19 cellular contexts compared by ENCODE assay signal in the genomic region with DNA sequence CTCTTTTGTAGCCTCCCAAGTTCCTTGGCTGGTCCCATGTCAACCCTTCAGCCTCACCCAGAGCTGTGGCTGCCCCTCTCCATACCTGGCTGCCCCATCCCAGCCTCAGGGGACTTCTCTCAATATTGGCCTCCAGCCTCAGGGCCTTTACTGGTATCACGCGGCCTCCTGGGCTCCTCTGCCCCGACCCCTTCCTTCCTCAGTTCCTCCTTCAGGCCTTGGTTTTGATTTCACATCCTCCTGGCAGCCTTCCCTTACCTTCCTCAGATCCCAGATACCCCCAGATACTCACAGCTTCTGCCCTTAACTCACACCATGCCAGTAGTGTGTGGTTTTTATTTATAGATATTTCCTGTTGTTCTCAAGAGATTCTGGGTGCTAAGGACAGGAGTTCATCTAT. TPM values are rescaled to one million over a fixed set of nuclear protein-coding genes. Genes with fewer than 3 reads are reported as not detected.
DNase-seq lines count a peak whose midpoint lies in the region; ATAC-seq and TF ChIP-seq lines count a peak whose summit lies in the region.
"Had no signal": no experiment of that assay in that cellular context is flagged by ENCODE, and none has a peak within 500 bp of the region (broad histone marks: within the 10 kb centered on the region; RNA-seq: fewer than 3 reads in every experiment).

No MANE protein-coding gene starts in this region.

- H3K27me3 ChIP-seq in BLaER1 treated with 17β-estradiol and CSF1 and Interleukin-3, amounts not matched to agents 10 nM and 100 nM = no peaks in the 10 kb centered on the region
- no peaks in the 10 kb centered on the region for H3K27me3 ChIP-seq in naive thymus-derived CD4-positive, alpha-beta T cell (ENCODE audit: control insufficient read depth in 2 of 2, insufficient read depth in 2 of 2, low read length in 2 of 2)
- H3K27me3 ChIP-seq in H9 (ENCODE audit: insufficient read depth, low read length) = no peaks in the 10 kb centered on the region
- H3K27me3 ChIP-seq: ovary, upper lobe of left lung had no signal

- H3K36me3 Mint-ChIP-seq in activated CD8-positive, alpha-beta T cell treated with anti-CD3 and anti-CD28 coated beads, Interleukin-2, amount 10 ng/mL, durations not matched to agents 7 days and 5 days (ENCODE audit: low read depth) = peaks cover 73% of the 10 kb centered on the region
- H3K36me3 Mint-ChIP-seq in naive thymus-derived CD4-positive, alpha-beta T cell = peaks cover 5 to 54% (median 35%) of the 10 kb centered on the region in 5 donors
- H3K36me3 Mint-ChIP-seq in H9 (ENCODE audit: insufficient read depth in 1 of 3, low read depth in 3 of 3) = peaks cover 72 to 95% (median 87%) of the 10 kb centered on the region in 3 experiments

- peak overlapping the region in 4 of 10 experiments; percentile 14 to 49 (median 31); a peak in 5 of 20 replicates for H3K4me3 ChIP-seq in BLaER1 treated with 17β-estradiol and CSF1 and Interleukin-3, amounts not matched to agents 10 nM and 100 nM
- no peak overlapping the region for H3K4me3 ChIP-seq in naive thymus-derived CD4-positive, alpha-beta T cell (ENCODE audit: low read length)
- H3K4me3 ChIP-seq: ovary, upper lobe of left lung had no signal

- no peaks in the 10 kb centered on the region for H3K23me2 ChIP-seq in H9 (ENCODE audit: insufficient read length, low read depth, low read length, poor library complexity, severe bottlenecking)

- H2AK5ac ChIP-seq in H9 (ENCODE audit: insufficient read length, low read length) = no peak overlapping the region

- intact Hi-C loops in naive thymus-derived CD4-positive, alpha-beta T cell (cut with micrococcal nuclease) = no loop called here

- H3K4ac ChIP-seq in H9 (ENCODE audit: low read depth, low read length) = no peak overlapping the region

- peaks cover 87 to 99% (median 93%) of the 10 kb centered on the region in 11 experiments for H3K36me3 ChIP-seq in BLaER1 treated with 17β-estradiol and CSF1 and Interleukin-3, amounts not matched to agents 10 nM and 100 nM
- peaks cover 21 to 72% (median 49%) of the 10 kb centered on the region in 3 experiments for H3K36me3 ChIP-seq in naive thymus-derived CD4-positive, alpha-beta T cell (ENCODE audit: control insufficient read depth in 2 of 3, insufficient read depth in 3 of 3, low read length in 3 of 3)

- H2BK20ac ChIP-seq in H9 (ENCODE audit: low read depth, low read length, poor library complexity, severe bottlenecking) = no peak overlapping the region

- H3K4me2 ChIP-seq in BLaER1 treated with 17β-estradiol and CSF1 and Interleukin-3, amounts not matched to agents 10 nM and 100 nM = peak overlapping the region; percentile 46 to 99 (median 90)
- no peak overlapping the region for H3K4me2 ChIP-seq in H9 (ENCODE audit: insufficient read depth, insufficient read length, low read length)

- H3K23ac ChIP-seq in H9 (ENCODE audit: insufficient read length, low read depth, low read length) = no peak overlapping the region

- no peak overlapping the region for H2AFZ ChIP-seq in H9 (ENCODE audit: low read length)

- no peak overlapping the region for H3K18ac ChIP-seq in H9 (ENCODE audit: insufficient read length, low read depth, low read length)

- H3K9me3 ChIP-seq in BLaER1 treated with 17β-estradiol and CSF1 and Interleukin-3, amounts not matched to agents 10 nM and 100 nM (replicated peaks in 1 of 11) = no peaks in the 10 kb centered on the region
- H3K9me3 ChIP-seq in naive thymus-derived CD4-positive, alpha-beta T cell (ENCODE audit: control insufficient read depth in 2 of 3, low read length in 3 of 3) = no peaks in the 10 kb centered on the region
- no peaks in the 10 kb centered on the region for H3K9me3 ChIP-seq in H9 (ENCODE audit: control insufficient read depth, low read depth, low read length)
- H3K9me3 ChIP-seq: ovary, upper lobe of left lung had no signal

- no peak overlapping the region for H4K91ac ChIP-seq in H9 (ENCODE audit: insufficient read length, low read depth, low read length)

- peaks cover 39% of the 10 kb centered on the region for H3K4me1 Mint-ChIP-seq in activated CD8-positive, alpha-beta T cell treated with anti-CD3 and anti-CD28 coated beads, Interleukin-2, amount 10 ng/mL, durations not matched to agents 7 days and 5 days (ENCODE audit: low read depth)
- H3K4me1 Mint-ChIP-seq in naive thymus-derived CD4-positive, alpha-beta T cell = peaks cover 29 to 55% (median 50%) of the 10 kb centered on the region in 7 donors
- H3K4me1 Mint-ChIP-seq in H9 = 0 out of 4 replicates have a peak, but pooled peaks cover 0 to 4% of the 10 kb centered on the region in 2 experiments

- peak overlapping the region; percentile 40 to 83 (median 63); a peak in 19 of 22 replicates for H3K27ac ChIP-seq in BLaER1 treated with 17β-estradiol and CSF1 and Interleukin-3, amounts not matched to agents 10 nM and 100 nM
- peak overlapping the region; percentile 46 for H3K27ac ChIP-seq in naive thymus-derived CD4-positive, alpha-beta T cell (ENCODE audit: low read depth, low read length)
- H3K27ac ChIP-seq in H9 (ENCODE audit: insufficient read length, low read depth, low read length) = no peak overlapping the region
- H3K27ac ChIP-seq: ovary, upper lobe of left lung had no signal

- no CpG with 5 or more reads among the region's 3 CpGs for WGBS in H9 (ENCODE audit: extremely low coverage, insufficient read length, low lambda C conversion rate)

- H3K27ac Mint-ChIP-seq in activated CD8-positive, alpha-beta T cell treated with anti-CD3 and anti-CD28 coated beads, Interleukin-2, amount 10 ng/mL, durations not matched to agents 7 days and 5 days = peak overlapping the region; percentile 15
- H3K27ac Mint-ChIP-seq in naive thymus-derived CD4-positive, alpha-beta T cell = peak overlapping the region in 8 of 9 donors; percentile 78 to 92 (median 85)
- peak overlapping the region in 1 of 3 experiments; percentile 68; a peak in 1 of 7 replicates for H3K27ac Mint-ChIP-seq in H9

- no peak overlapping the region for H2BK12ac ChIP-seq in H9 (ENCODE audit: insufficient read length, low read depth, low read length)

- no peak overlapping the region for H2BK15ac ChIP-seq in H9 (ENCODE audit: low read depth, low read length)

- peak overlapping the region; percentile 10 to 69 (median 50); a peak in 18 of 22 replicates for H3K9ac ChIP-seq in BLaER1 treated with 17β-estradiol and CSF1 and Interleukin-3, amounts not matched to agents 10 nM and 100 nM
- no peak overlapping the region for H3K9ac ChIP-seq in H9 (ENCODE audit: extremely low read depth, insufficient read length, low read length)

- peaks cover 0 to 91% (median 13%) of the 10 kb centered on the region in 11 experiments; a peak in 11 of 22 replicates for H4K20me1 ChIP-seq in BLaER1 treated with 17β-estradiol and CSF1 and Interleukin-3, amounts not matched to agents 10 nM and 100 nM
- H4K20me1 ChIP-seq in H9 (ENCODE audit: control insufficient read depth, insufficient read depth, insufficient read length) = no peaks in the 10 kb centered on the region

- CTCF ChIA-PET in activated CD8-positive, alpha-beta T cell treated with anti-CD3 and anti-CD28 coated beads, Interleukin-2, amount 10 ng/mL, durations not matched to agents 7 days and 5 days (lab: Charles Lee) = interaction anchor here (1.3 kb wide), 1 partner anchor 27 kb away, joined by 3 read pairs; no protein-coding TSS in a partner anchor
- CTCF ChIA-PET in naive thymus-derived CD4-positive, alpha-beta T cell (lab: Charles Lee) = interaction anchor here (0.6 to 1.0 kb wide), 2 partner anchors 32 to 377 kb away, joined by 3 to 6 read pairs; no protein-coding TSS in a partner anchor

- no peak overlapping the region for H2BK120ac ChIP-seq in H9 (ENCODE audit: low read depth, low read length, poor library complexity, severe bottlenecking)

- H3K27me3 Mint-ChIP-seq in activated CD8-positive, alpha-beta T cell treated with anti-CD3 and anti-CD28 coated beads, Interleukin-2, amount 10 ng/mL, durations not matched to agents 7 days and 5 days (ENCODE audit: low read depth) = no peaks in the 10 kb centered on the region
- no peaks in the 10 kb centered on the region for H3K27me3 Mint-ChIP-seq in naive thymus-derived CD4-positive, alpha-beta T cell
- no peaks in the 10 kb centered on the region for H3K27me3 Mint-ChIP-seq in H9 (ENCODE audit: low read depth)

- no peak overlapping the region for H4K5ac ChIP-seq in H9 (ENCODE audit: insufficient read length, low read depth, low read length)

- no peak for TF ChIP-seq CTCF in H9 (conservative IDR thresholded peaks at IDR 0.05)

- POLR2A ChIA-PET in activated CD8-positive, alpha-beta T cell treated with anti-CD3 and anti-CD28 coated beads, Interleukin-2, amount 10 ng/mL, durations not matched to agents 7 days and 5 days (lab: Charles Lee) = no interaction called here
- POLR2A ChIA-PET in naive thymus-derived CD4-positive, alpha-beta T cell (lab: Charles Lee) = interaction anchor here (0.6 to 11.9 kb wide), 5 partner anchors 9 to 143 kb away, joined by 3 to 237 read pairs (median 3); a partner anchor contains a TSS

- H3K4me3 Mint-ChIP-seq in activated CD8-positive, alpha-beta T cell treated with anti-CD3 and anti-CD28 coated beads, Interleukin-2, amount 10 ng/mL, durations not matched to agents 7 days and 5 days = no peak overlapping the region
- H3K4me3 Mint-ChIP-seq in naive thymus-derived CD4-positive, alpha-beta T cell = peak overlapping the region in 2 of 10 donors; percentile 4 to 23
- no peak overlapping the region for H3K4me3 Mint-ChIP-seq in H9

- H3K14ac ChIP-seq in H9 (ENCODE audit: insufficient read depth, low read length) = no peak overlapping the region

- H3K79me1 ChIP-seq in H9 (ENCODE audit: insufficient read depth, low read depth, low read length, poor library complexity, severe bottlenecking) = no peaks in the 10 kb centered on the region

- no peak overlapping the region for H4K8ac ChIP-seq in H9 (replicated peaks; ENCODE audit: insufficient read length, low read depth, low read length)

- no peaks in the 10 kb centered on the region for H3K79me2 ChIP-seq in H9 (ENCODE audit: insufficient read depth, low read length)

- no peaks in the 10 kb centered on the region for H3K9me3 Mint-ChIP-seq in activated CD8-positive, alpha-beta T cell treated with anti-CD3 and anti-CD28 coated beads, Interleukin-2, amount 10 ng/mL, durations not matched to agents 7 days and 5 days (ENCODE audit: insufficient read depth)
- H3K9me3 Mint-ChIP-seq in naive thymus-derived CD4-positive, alpha-beta T cell = peaks cover 0 to 4% (median 0%) of the 10 kb centered on the region in 11 donors
- no peaks in the 10 kb centered on the region for H3K9me3 Mint-ChIP-seq in H9

- DNase-seq in Ammon's horn (ENCODE audit: low spot score) = peak; percentile 75
- no peak for DNase-seq in activated CD8-positive, alpha-beta T cell treated with anti-CD3 and anti-CD28 coated beads, Interleukin-2, amount 10 ng/mL, durations not matched to agents 7 days and 5 days
- DNase-seq in naive thymus-derived CD4-positive, alpha-beta T cell = no peak
- DNase-seq in H9 = no peak
- DNase-seq in HCEC 1CT = no peak
- DNase-seq: AML-193; central memory CD4-positive, alpha-beta T cell; effector CD4-positive, alpha-beta T cell; NCI-H2171 treated with DMSO at 0.1 percent for 48 hours; NCI-H748 treated with DMSO at 0.1 percent for 48 hours; OCI-M1; ovary; SHP77; upper lobe of left lung had no signal

- H3K56ac ChIP-seq in H9 (ENCODE audit: insufficient read length, low read depth, low read length) = no peak overlapping the region

- no peak overlapping the region for H3T11ph ChIP-seq in H9 (ENCODE audit: low read length)

- H2BK5ac ChIP-seq in H9 (ENCODE audit: insufficient read length, low read length) = no peak overlapping the region

- ATAC-seq in activated CD8-positive, alpha-beta T cell treated with anti-CD3 and anti-CD28 coated beads, Interleukin-2, amount 10 ng/mL, durations not matched to agents 7 days and 5 days = no peak
- ATAC-seq in naive thymus-derived CD4-positive, alpha-beta T cell = no peak
- no peak for ATAC-seq in GM21447 (IDR thresholded peaks at IDR 0.05; ENCODE audit: unreplicated experiment)
- ATAC-seq: left lobe of liver had no signal

- peaks cover 49 to 77% (median 62%) of the 10 kb centered on the region in 10 experiments for H3K4me1 ChIP-seq in BLaER1 treated with 17β-estradiol and CSF1 and Interleukin-3, amounts not matched to agents 10 nM and 100 nM
- peaks cover 34 to 37% of the 10 kb centered on the region in 2 donors for H3K4me1 ChIP-seq in naive thymus-derived CD4-positive, alpha-beta T cell (ENCODE audit: control insufficient read depth in 2 of 2, insufficient read depth in 2 of 2, low read length in 2 of 2)
- H3K4me1 ChIP-seq in H9 (ENCODE audit: insufficient read depth, low read length) = no peaks in the 10 kb centered on the region

RNA-seq across cellular contexts. Expression of a gene that starts 12.8 kb away (rescaled TPM):
- under 1 TPM; 0.37 to 0.57 TPM for total RNA-seq in activated CD8-positive, alpha-beta T cell treated with anti-CD3 and anti-CD28 coated beads, Interleukin-2, amount 10 ng/mL, durations not matched to agents 7 days and 5 days
- 1 to 10 TPM in 4 of 5 experiments, under 1 TPM in 1; 0.48 to 1.9 (median 1.8) TPM for total RNA-seq in naive thymus-derived CD4-positive, alpha-beta T cell
- under 1 TPM in 1 of 2 donors, not detected in 1; 0.23 TPM for polyA plus RNA-seq in naive thymus-derived CD4-positive, alpha-beta T cell
- total RNA-seq in H9 (2021) = 3.8 TPM in 2 replicates

RNA-seq across cellular contexts. Expression of a gene that starts 17.4 kb away (rescaled TPM):
- 10 to 100 TPM; 76.2 to 81.8 TPM for total RNA-seq in activated CD8-positive, alpha-beta T cell treated with anti-CD3 and anti-CD28 coated beads, Interleukin-2, amount 10 ng/mL, durations not matched to agents 7 days and 5 days
- total RNA-seq in naive thymus-derived CD4-positive, alpha-beta T cell = 100 to 1,000 TPM in 4 of 5 experiments, 10 to 100 TPM in 1; 90.1 to 286 (median 253) TPM
- polyA plus RNA-seq in naive thymus-derived CD4-positive, alpha-beta T cell = 10 to 100 TPM; 33.6 to 74.9 TPM
- total RNA-seq in H9 (2021) = 125 and 126 TPM in 2 replicates

RNA-seq across cellular contexts. Expression of a gene that starts 24.0 kb away (rescaled TPM):
- total RNA-seq in activated CD8-positive, alpha-beta T cell treated with anti-CD3 and anti-CD28 coated beads, Interleukin-2, amount 10 ng/mL, durations not matched to agents 7 days and 5 days = not detected
- total RNA-seq in naive thymus-derived CD4-positive, alpha-beta T cell = not detected
- not detected for polyA plus RNA-seq in naive thymus-derived CD4-positive, alpha-beta T cell
- total RNA-seq in H9 (2021) = 9.3 and 10.6 TPM in 2 replicates
- total RNA-seq: activated CD8-positive, alpha-beta memory T cell treated with anti-CD3 and anti-CD28 coated beads for 36 hours; M059J had no signal

RNA-seq across cellular contexts. Expression of a gene that starts 53.5 kb away (rescaled TPM):
- total RNA-seq in activated CD8-positive, alpha-beta T cell treated with anti-CD3 and anti-CD28 coated beads, Interleukin-2, amount 10 ng/mL, durations not matched to agents 7 days and 5 days = 10 to 100 TPM; 13.7 to 14.2 TPM
- total RNA-seq in naive thymus-derived CD4-positive, alpha-beta T cell = 10 to 100 TPM; 11.0 to 33.9 (median 14.7) TPM
- 10 to 100 TPM; 18.3 to 23.5 TPM for polyA plus RNA-seq in naive thymus-derived CD4-positive, alpha-beta T cell
- total RNA-seq in H9 (2021) = 7.6 and 8.3 TPM in 2 replicates
